1 cellular context compared by ENCODE assay signal in the genomic region with DNA sequence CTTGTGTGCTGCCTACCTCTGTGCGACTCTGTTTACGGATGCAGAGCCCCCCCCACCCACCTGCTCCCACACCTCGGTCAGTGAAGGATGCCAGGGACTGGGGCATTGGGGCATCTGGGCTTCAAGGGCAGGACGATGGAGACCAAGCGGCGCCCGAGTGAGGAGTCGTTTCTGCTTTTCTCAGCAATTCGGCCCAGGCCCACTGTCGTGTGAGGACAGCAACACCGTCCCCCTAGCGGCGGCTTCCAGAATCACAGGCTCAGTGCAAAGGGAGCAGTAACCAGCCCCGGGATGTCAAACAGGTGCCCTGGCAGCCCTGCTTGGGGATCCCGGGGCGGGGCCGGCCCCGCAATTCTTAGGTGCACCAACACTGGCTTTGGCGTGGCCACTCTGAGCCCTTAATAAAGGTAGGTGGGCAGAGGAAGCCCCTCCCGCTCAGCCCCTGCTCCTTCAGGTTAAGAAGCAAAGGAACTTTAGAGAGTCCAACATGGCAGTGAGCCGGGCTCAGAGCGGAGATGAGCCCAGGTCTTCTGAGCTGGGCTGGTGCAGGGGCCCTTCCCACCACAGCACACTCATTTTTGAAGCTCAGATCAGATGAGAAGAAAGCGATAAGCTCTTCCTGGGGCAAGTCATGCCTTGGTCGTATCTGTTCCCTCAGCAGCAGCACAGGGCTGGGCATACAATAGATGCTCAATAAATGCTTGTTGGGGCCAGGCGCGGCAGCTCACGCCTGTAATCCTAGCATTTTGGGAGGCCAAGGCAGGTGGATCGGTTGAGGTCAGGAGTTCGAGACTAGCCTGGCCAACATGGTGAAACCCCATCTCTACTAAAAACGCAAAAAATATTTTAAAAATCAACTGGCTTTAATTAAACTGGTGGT.
TF ChIP-seq lines count a peak whose summit lies in the region.

No MANE protein-coding gene starts in this region.

TF ChIP-seq in GM23338, 12 proteins besides CTCF, POLR2A, EP300 and RAD21 (continued from another document):
- TF ChIP-seq, protein P1, sequence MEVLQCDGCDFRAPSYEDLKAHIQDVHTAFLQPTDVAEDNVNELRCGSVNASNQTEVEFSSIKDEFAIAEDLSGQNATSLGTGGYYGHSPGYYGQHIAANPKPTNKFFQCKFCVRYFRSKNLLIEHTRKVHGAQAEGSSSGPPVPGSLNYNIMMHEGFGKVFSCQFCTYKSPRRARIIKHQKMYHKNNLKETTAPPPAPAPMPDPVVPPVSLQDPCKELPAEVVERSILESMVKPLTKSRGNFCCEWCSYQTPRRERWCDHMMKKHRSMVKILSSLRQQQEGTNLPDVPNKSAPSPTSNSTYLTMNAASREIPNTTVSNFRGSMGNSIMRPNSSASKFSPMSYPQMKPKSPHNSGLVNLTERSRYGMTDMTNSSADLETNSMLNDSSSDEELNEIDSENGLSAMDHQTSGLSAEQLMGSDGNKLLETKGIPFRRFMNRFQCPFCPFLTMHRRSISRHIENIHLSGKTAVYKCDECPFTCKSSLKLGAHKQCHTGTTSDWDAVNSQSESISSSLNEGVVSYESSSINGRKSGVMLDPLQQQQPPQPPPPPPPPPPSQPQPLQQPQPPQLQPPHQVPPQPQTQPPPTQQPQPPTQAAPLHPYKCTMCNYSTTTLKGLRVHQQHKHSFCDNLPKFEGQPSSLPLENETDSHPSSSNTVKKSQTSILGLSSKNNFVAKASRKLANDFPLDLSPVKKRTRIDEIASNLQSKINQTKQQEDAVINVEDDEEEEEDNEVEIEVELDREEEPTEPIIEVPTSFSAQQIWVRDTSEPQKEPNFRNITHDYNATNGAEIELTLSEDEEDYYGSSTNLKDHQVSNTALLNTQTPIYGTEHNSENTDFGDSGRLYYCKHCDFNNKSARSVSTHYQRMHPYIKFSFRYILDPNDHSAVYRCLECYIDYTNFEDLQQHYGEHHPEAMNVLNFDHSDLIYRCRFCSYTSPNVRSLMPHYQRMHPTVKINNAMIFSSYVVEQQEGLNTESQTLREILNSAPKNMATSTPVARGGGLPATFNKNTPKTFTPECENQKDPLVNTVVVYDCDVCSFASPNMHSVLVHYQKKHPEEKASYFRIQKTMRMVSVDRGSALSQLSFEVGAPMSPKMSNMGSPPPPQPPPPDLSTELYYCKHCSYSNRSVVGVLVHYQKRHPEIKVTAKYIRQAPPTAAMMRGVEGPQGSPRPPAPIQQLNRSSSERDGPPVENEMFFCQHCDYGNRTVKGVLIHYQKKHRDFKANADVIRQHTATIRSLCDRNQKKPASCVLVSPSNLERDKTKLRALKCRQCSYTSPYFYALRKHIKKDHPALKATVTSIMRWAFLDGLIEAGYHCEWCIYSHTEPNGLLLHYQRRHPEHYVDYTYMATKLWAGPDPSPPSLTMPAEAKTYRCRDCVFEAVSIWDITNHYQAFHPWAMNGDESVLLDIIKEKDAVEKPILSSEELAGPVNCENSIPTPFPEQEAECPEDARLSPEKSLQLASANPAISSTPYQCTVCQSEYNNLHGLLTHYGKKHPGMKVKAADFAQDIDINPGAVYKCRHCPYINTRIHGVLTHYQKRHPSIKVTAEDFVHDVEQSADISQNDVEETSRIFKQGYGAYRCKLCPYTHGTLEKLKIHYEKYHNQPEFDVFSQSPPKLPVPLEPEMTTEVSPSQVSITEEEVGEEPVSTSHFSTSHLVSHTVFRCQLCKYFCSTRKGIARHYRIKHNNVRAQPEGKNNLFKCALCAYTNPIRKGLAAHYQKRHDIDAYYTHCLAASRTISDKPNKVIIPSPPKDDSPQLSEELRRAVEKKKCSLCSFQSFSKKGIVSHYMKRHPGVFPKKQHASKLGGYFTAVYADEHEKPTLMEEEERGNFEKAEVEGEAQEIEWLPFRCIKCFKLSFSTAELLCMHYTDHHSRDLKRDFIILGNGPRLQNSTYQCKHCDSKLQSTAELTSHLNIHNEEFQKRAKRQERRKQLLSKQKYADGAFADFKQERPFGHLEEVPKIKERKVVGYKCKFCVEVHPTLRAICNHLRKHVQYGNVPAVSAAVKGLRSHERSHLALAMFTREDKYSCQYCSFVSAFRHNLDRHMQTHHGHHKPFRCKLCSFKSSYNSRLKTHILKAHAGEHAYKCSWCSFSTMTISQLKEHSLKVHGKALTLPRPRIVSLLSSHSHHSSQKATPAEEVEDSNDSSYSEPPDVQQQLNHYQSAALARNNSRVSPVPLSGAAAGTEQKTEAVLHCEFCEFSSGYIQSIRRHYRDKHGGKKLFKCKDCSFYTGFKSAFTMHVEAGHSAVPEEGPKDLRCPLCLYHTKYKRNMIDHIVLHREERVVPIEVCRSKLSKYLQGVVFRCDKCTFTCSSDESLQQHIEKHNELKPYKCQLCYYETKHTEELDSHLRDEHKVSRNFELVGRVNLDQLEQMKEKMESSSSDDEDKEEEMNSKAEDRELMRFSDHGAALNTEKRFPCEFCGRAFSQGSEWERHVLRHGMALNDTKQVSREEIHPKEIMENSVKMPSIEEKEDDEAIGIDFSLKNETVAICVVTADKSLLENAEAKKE (CRISPR knock-in tag; IDR thresholded peaks at IDR 0.05) = no peak
- no peak for TF ChIP-seq ZNF331 (CRISPR knock-in tag; IDR thresholded peaks at IDR 0.05; ENCODE audit: low read depth)
- TF ChIP-seq, protein P2, sequence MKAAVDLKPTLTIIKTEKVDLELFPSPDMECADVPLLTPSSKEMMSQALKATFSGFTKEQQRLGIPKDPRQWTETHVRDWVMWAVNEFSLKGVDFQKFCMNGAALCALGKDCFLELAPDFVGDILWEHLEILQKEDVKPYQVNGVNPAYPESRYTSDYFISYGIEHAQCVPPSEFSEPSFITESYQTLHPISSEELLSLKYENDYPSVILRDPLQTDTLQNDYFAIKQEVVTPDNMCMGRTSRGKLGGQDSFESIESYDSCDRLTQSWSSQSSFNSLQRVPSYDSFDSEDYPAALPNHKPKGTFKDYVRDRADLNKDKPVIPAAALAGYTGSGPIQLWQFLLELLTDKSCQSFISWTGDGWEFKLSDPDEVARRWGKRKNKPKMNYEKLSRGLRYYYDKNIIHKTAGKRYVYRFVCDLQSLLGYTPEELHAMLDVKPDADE (IDR thresholded peaks at IDR 0.05) = no peak
- no peak for TF ChIP-seq ZNF114 (CRISPR knock-in tag; IDR thresholded peaks at IDR 0.05)
- TF ChIP-seq POLR2AphosphoS5 (IDR thresholded peaks at IDR 0.05; ENCODE audit: low read depth) = no peak
- no peak for TF ChIP-seq EZH2 (IDR thresholded peaks at IDR 0.05; ENCODE audit: low read depth, unreplicated experiment)
- no peak for TF ChIP-seq EZH2phosphoT487 (IDR thresholded peaks at IDR 0.05; ENCODE audit: unreplicated experiment)
